Comparison of ENCODE assay signal across 16 cellular contexts in genomic region chr6:143708889-143709288, GRCh38.
"Had no signal": no experiment of that assay in that cellular context is flagged by ENCODE, and none has a peak within 500 bp of the region (broad histone marks: within the 10 kb centered on the region; RNA-seq: fewer than 3 reads in every experiment).

No MANE protein-coding gene starts in this region.

- H3K4me1 Mint-ChIP-seq: activated naive CD8-positive, alpha-beta T cell treated with anti-CD3 and anti-CD28 coated beads for 36 hours had no signal

- H3K27ac ChIP-seq: body of pancreas, esophagus muscularis mucosa, tibial artery, vagina had no signal

- H3K4me3 Mint-ChIP-seq: activated B cell treated with CpG ODN at 0.5 μM for 24 hours; activated naive CD8-positive, alpha-beta T cell treated with anti-CD3 and anti-CD28 coated beads for 36 hours; naive thymus-derived CD8-positive, alpha-beta T cell had no signal

- H3K9me3 ChIP-seq: body of pancreas, esophagus muscularis mucosa, mucosa of descending colon, tibial artery, vagina had no signal

- H3K27me3 Mint-ChIP-seq: activated naive CD8-positive, alpha-beta T cell treated with anti-CD3 and anti-CD28 coated beads for 36 hours had no signal

- H3K4me1 ChIP-seq: body of pancreas, vagina had no signal

- H3K36me3 ChIP-seq: esophagus muscularis mucosa, tibial artery, vagina had no signal

- H3K27me3 ChIP-seq: body of pancreas, esophagus muscularis mucosa, tibial artery, vagina had no signal

- H3K4me3 ChIP-seq: body of pancreas, esophagus muscularis mucosa, mucosa of descending colon, tibial artery, vagina had no signal

- H3K27ac Mint-ChIP-seq: activated B cell treated with CpG ODN at 0.5 μM for 24 hours; activated naive CD8-positive, alpha-beta T cell treated with anti-CD3 and anti-CD28 coated beads for 36 hours; naive thymus-derived CD8-positive, alpha-beta T cell had no signal

- ATAC-seq: body of pancreas; left lobe of liver; mucosa of descending colon; naive thymus-derived CD8-positive, alpha-beta T cell had no signal

- DNase-seq: activated B cell treated with CpG ODN at 0.5 μM for 24 hours; activated CD4-positive, alpha-beta T cell treated with anti-CD3 and anti-CD28 coated beads for 48 hours; activated CD8-positive, alpha-beta memory T cell treated with anti-CD3 and anti-CD28 coated beads, Interleukin-2, amount 50 U/mL, for 48 hours; activated naive CD8-positive, alpha-beta T cell treated with anti-CD3 and anti-CD28 coated beads for 36 hours; amygdala; body of pancreas; caudate nucleus; hippocampal formation; mammary epithelial cell; mucosa of descending colon; naive thymus-derived CD8-positive, alpha-beta T cell; stimulated activated naive CD4-positive, alpha-beta T cell; tibial artery had no signal
